In the genomic region with DNA sequence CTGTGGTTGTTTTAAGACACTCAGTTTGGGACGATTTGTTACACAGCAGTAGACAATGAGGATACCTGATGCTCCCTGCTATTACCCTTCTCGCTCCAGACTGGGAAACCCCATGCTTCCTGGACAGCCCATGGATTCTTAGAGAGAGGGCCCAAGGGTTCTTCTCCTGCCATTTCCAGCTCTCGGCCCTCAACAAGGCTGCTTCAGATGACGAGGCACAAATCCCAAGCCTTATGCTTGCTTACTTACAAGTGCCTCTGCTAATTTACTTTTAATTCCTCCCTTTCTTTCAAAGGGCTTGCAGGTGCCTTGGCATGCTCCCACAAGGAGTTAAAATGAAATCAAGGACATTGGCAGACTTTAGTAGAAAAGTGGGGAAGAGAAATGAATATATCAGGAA, we compare ENCODE assay signal across 18 cellular contexts.
A peak's percentile ranks its signal among the peaks of the same experiment; 100 is the strongest.
DNase-seq lines count a peak whose midpoint lies in the region; ATAC-seq, FAIRE-seq and TF ChIP-seq lines count a peak whose summit lies in the region.
"Had no signal": no experiment of that assay in that cellular context is flagged by ENCODE, and none has a peak within 500 bp of the region (broad histone marks: within the 10 kb centered on the region; RNA-seq: fewer than 3 reads in every experiment).

No MANE protein-coding gene starts in this region.

- H3K18ac ChIP-seq in H1 (ENCODE audit: extremely low read depth, low read length) = no peak overlapping the region

- H3K56ac ChIP-seq in H1 (replicated peaks; ENCODE audit: insufficient read length, low read depth, low read length) = no peak overlapping the region

- peak overlapping the region; percentile 98 for H2BK12ac ChIP-seq in H1 (ENCODE audit: low read depth, low read length)

- CTCF ChIA-PET in H1 (lab: Charles Lee; ENCODE audit: partially characterized antibody) = no interaction called here
- CTCF ChIA-PET in WTC11 (lab: Charles Lee) = no interaction called here

- peaks cover 23% of the 10 kb centered on the region for H3K36me3 Mint-ChIP-seq in WTC11
- H3K36me3 Mint-ChIP-seq: CD4-positive, alpha-beta memory T cell had no signal

- no peak overlapping the region for H3K27ac Mint-ChIP-seq in WTC11
- H3K27ac Mint-ChIP-seq: H9 had no signal

- H3K9me3 Mint-ChIP-seq in WTC11 = peaks cover 10% of the 10 kb centered on the region
- H3K9me3 Mint-ChIP-seq: CD4-positive, alpha-beta memory T cell had no signal

- H3K4ac ChIP-seq in H1 (replicated peaks; ENCODE audit: insufficient read length, low read depth, low read length) = no peak overlapping the region

- no peak overlapping the region for H3K4me3 ChIP-seq in right atrium auricular region
- H3K4me3 ChIP-seq in H1 (ENCODE audit: extremely low read depth in 1 of 4, insufficient read depth in 2 of 4, low read depth in 3 of 4, low read length in 4 of 4) = no peak overlapping the region
- H3K4me3 ChIP-seq: BLaER1 had no signal

- no peak overlapping the region for H3K14ac ChIP-seq in H1 (ENCODE audit: insufficient read length)

- H3K79me2 ChIP-seq in H1 (ENCODE audit: control insufficient read depth in 1 of 2, insufficient read depth in 2 of 2, low read length in 2 of 2) = no peaks in the 10 kb centered on the region

- H4K8ac ChIP-seq in H1 (ENCODE audit: extremely low read depth, insufficient read depth, low read length) = no peak overlapping the region

- DNase-seq in right atrium auricular region (ENCODE audit: low spot score) (no peak), Right ventricle myocardium superior (no peak), H1 (ENCODE audit: low read depth in 1 of 2, low spot score in 2 of 2) (no peak), posterior vena cava (ENCODE audit: low spot score) (peak; percentile 19), frontal cortex (ENCODE audit: low spot score in 2 of 2) (no peak), WTC11 (ENCODE audit: low spot score) (no peak), GDM1 (lab: John Stamatoyannopoulos, UW) (no peak)
- DNase-seq: Calu3; CD4-positive, alpha-beta memory T cell; DMS53; H9; MV-4-11; NCI-H1694 treated with DMSO at 0.1 percent for 48 hours; NCI-H345; NCI-H524 treated with DMSO at 0.1 percent for 48 hours had no signal

- no peak for FAIRE-seq in H1 (lab: Jason Lieb, UNC)
- no peak for FAIRE-seq in frontal cortex (lab: Jason Lieb, UNC)

- 79% methylated on average over 4 of the region's 4 CpGs; no CpG with 5 or more reads in 1 of the 2 experiments for WGBS in H1 (ENCODE audit: extremely low coverage in 1 of 2, insufficient coverage in 1 of 2, insufficient read length in 1 of 2, insufficient replicate concordance in 2 of 2, low coverage in 1 of 2, low lambda C conversion rate in 2 of 2, missing lambda C conversion rate in 1 of 2), 2 experiments

- H3K36me3 ChIP-seq in right atrium auricular region (no peaks in the 10 kb centered on the region), H1 (ENCODE audit: control insufficient read depth in 2 of 4, insufficient read depth in 4 of 4, low read length in 3 of 4) (0 out of 8 replicates have a peak, but pooled peaks cover 0 to 3% (median 0%) of the 10 kb centered on the region in 4 experiments)
- H3K36me3 ChIP-seq: BLaER1 had no signal

- H3K9ac ChIP-seq in H1 (replicated peaks in 1 of 4; ENCODE audit: extremely low read depth in 1 of 4, low read depth in 3 of 4, low read length in 3 of 4) = no peak overlapping the region
- H3K9ac ChIP-seq: BLaER1, KMS-11 had no signal

- H3K9me3 ChIP-seq in right atrium auricular region = no peaks in the 10 kb centered on the region
- H3K9me3 ChIP-seq in H1 (ENCODE audit: insufficient read depth in 2 of 2, low read depth in 1 of 2, low read length in 1 of 2) = peaks cover 7 to 9% of the 10 kb centered on the region in 2 experiments; a peak in 3 of 4 replicates
- H3K9me3 ChIP-seq: BLaER1 had no signal

- H3K4me2 ChIP-seq in H1 (ENCODE audit: insufficient read depth in 1 of 2, low read depth in 2 of 2, low read length in 2 of 2) = no peak overlapping the region
- H3K4me2 ChIP-seq: BLaER1, KMS-11 had no signal

- peaks cover 21% of the 10 kb centered on the region for H3K27me3 Mint-ChIP-seq in WTC11 (ENCODE audit: low read depth)
- H3K27me3 Mint-ChIP-seq: CD4-positive, alpha-beta memory T cell had no signal

- H2AK5ac ChIP-seq in H1 (ENCODE audit: low read depth, low read length) = no peak overlapping the region; the same call in 1 of the 2 replicates

- no peak overlapping the region for H4K5ac ChIP-seq in H1 (ENCODE audit: insufficient read length, low read depth, low read length)

- no peak overlapping the region for H3K4me3 Mint-ChIP-seq in WTC11
- H3K4me3 Mint-ChIP-seq: CD4-positive, alpha-beta memory T cell; H9 had no signal

- 0 out of 2 replicates have a peak overlapping the region, but pooled peaks have one; percentile 88 for H2BK20ac ChIP-seq in H1 (ENCODE audit: low read length)

- H3K27ac ChIP-seq in right atrium auricular region = peak overlapping the region; percentile 83 to 88
- H3K27ac ChIP-seq in H1 (ENCODE audit: low read depth, low read length) = no peak overlapping the region
- H3K27ac ChIP-seq: BLaER1, HL-60, KMS-11 had no signal

- H3K23ac ChIP-seq in H1 (ENCODE audit: insufficient read length) = no peak overlapping the region

- no peak for TF ChIP-seq RAD21 in H1 (IDR thresholded peaks at IDR 0.05 in 1 of 2, conservative IDR thresholded peaks at IDR 0.05 in 1 of 2; ENCODE audit: low read depth in 2 of 2, low read length in 2 of 2)

- no peaks in the 10 kb centered on the region for H4K20me1 ChIP-seq in H1 (replicated peaks in 1 of 2; ENCODE audit: control insufficient read depth in 1 of 2, insufficient read depth in 2 of 2, low read length in 2 of 2)
- H4K20me1 ChIP-seq: BLaER1 had no signal

- peak overlapping the region; percentile 58 for H2BK120ac ChIP-seq in H1 (replicated peaks; ENCODE audit: low read depth, low read length)

- no peak for TF ChIP-seq POLR2A in H1 (IDR thresholded peaks at IDR 0.05; ENCODE audit: control extremely low read depth in 1 of 2, low read depth in 2 of 2, low read length in 2 of 2)

- TF ChIP-seq EP300 in H1 (IDR thresholded peaks at IDR 0.05; ENCODE audit: borderline replicate concordance in 1 of 2, low read depth in 2 of 2, low read length in 2 of 2) = no peak

- H3K79me1 ChIP-seq in H1 (ENCODE audit: low read depth, low read length) = no peaks in the 10 kb centered on the region

- peak overlapping the region; percentile 67; the same call in 1 of the 2 replicates for H2BK15ac ChIP-seq in H1 (ENCODE audit: low read length)

- peak overlapping the region; percentile 52 for H4K91ac ChIP-seq in H1 (replicated peaks; ENCODE audit: insufficient read length, low read length)

- H3K23me2 ChIP-seq in H1 (ENCODE audit: low read depth, low read length) = no peaks in the 10 kb centered on the region

- intact Hi-C loops in Right ventricle myocardium superior (cut with DNase I) = no loop called here
- intact Hi-C loops in posterior vena cava (cut with DNase I) = no loop called here

- peaks cover 0 to 18% of the 10 kb centered on the region in 2 donors for H3K4me1 ChIP-seq in right atrium auricular region
- peaks cover 0 to 16% (median 8%) of the 10 kb centered on the region in 4 experiments; a peak in 6 of 7 replicates for H3K4me1 ChIP-seq in H1 (replicated peaks in 1 of 4; ENCODE audit: control insufficient read depth in 3 of 4, insufficient read depth in 4 of 4, low read length in 3 of 4)

- peaks cover 43% of the 10 kb centered on the region for H3K4me1 Mint-ChIP-seq in WTC11
- H3K4me1 Mint-ChIP-seq: CD4-positive, alpha-beta memory T cell had no signal

- no peak overlapping the region for H2AFZ ChIP-seq in H1 (ENCODE audit: low read length)

- TF ChIP-seq CTCF in right atrium auricular region (IDR thresholded peaks at IDR 0.05) (no peak), H1 (IDR thresholded peaks at IDR 0.05; ENCODE audit: control extremely low read depth in 1 of 3, insufficient read depth in 1 of 3, low read depth in 1 of 3, low read length in 3 of 3) (no peak), WTC11 (IDR thresholded peaks at IDR 0.05) (no peak)

- POLR2A ChIA-PET in H1 (lab: Charles Lee; ENCODE audit: partially characterized antibody) = interaction anchor here (1.4 kb wide), 1 partner anchor 11 kb away, joined by 3 read pairs; no protein-coding TSS in a partner anchor
- POLR2A ChIA-PET in WTC11 (lab: Charles Lee) = interaction anchor here (1.2 kb wide), 1 partner anchor 11 kb away, joined by 3 read pairs; no protein-coding TSS in a partner anchor

- ATAC-seq in Right ventricle myocardium superior (ENCODE audit: poor library complexity) (no peak), WTC11 (no peak)

- no peak overlapping the region; the same call in 1 of the 2 replicates for H2BK5ac ChIP-seq in H1 (ENCODE audit: low read depth, low read length)

- H3K27me3 ChIP-seq in right atrium auricular region (no peaks in the 10 kb centered on the region), H1 (replicated peaks in 1 of 4; ENCODE audit: control insufficient read depth in 3 of 4, extremely low read depth in 1 of 4, insufficient read depth in 3 of 4, low read length in 3 of 4) (peaks cover 0 to 8% (median 0%) of the 10 kb centered on the region in 4 experiments; a peak in 3 of 7 replicates)
- H3K27me3 ChIP-seq: BLaER1 had no signal

TF ChIP-seq in H1, 55 proteins besides CTCF, POLR2A, EP300 and RAD21 (continues in another document):
- TF ChIP-seq SUZ12 (IDR thresholded peaks at IDR 0.05; ENCODE audit: low read length) = no peak
- TF ChIP-seq TAF1 (IDR thresholded peaks at IDR 0.05; ENCODE audit: low read depth, low read length) = no peak
- TF ChIP-seq SIRT6 (IDR thresholded peaks at IDR 0.05; ENCODE audit: low read length) = no peak
- no peak for TF ChIP-seq JUN (IDR thresholded peaks at IDR 0.05; ENCODE audit: low read depth, low read length)
- TF ChIP-seq POU5F1 (IDR thresholded peaks at IDR 0.05; ENCODE audit: low read depth, low read length) = no peak
- no peak for TF ChIP-seq CHD2 (IDR thresholded peaks at IDR 0.05; ENCODE audit: low read length)

TF ChIP-seq in WTC11, 78 proteins besides CTCF, POLR2A, EP300 and RAD21:
- TF ChIP-seq, protein P1, sequence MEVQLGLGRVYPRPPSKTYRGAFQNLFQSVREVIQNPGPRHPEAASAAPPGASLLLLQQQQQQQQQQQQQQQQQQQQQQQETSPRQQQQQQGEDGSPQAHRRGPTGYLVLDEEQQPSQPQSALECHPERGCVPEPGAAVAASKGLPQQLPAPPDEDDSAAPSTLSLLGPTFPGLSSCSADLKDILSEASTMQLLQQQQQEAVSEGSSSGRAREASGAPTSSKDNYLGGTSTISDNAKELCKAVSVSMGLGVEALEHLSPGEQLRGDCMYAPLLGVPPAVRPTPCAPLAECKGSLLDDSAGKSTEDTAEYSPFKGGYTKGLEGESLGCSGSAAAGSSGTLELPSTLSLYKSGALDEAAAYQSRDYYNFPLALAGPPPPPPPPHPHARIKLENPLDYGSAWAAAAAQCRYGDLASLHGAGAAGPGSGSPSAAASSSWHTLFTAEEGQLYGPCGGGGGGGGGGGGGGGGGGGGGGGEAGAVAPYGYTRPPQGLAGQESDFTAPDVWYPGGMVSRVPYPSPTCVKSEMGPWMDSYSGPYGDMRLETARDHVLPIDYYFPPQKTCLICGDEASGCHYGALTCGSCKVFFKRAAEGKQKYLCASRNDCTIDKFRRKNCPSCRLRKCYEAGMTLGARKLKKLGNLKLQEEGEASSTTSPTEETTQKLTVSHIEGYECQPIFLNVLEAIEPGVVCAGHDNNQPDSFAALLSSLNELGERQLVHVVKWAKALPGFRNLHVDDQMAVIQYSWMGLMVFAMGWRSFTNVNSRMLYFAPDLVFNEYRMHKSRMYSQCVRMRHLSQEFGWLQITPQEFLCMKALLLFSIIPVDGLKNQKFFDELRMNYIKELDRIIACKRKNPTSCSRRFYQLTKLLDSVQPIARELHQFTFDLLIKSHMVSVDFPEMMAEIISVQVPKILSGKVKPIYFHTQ (CRISPR knock-in tag; IDR thresholded peaks at IDR 0.05) = no peak
